In genomic region chr9:129464972-129465833, GRCh38 we compare ENCODE assay signal across 13 cellular contexts.
DNase-seq lines count a peak whose midpoint lies in the region; ATAC-seq and TF ChIP-seq lines count a peak whose summit lies in the region.
"Had no signal": no experiment of that assay in that cellular context is flagged by ENCODE, and none has a peak within 500 bp of the region (broad histone marks: within the 10 kb centered on the region; RNA-seq: fewer than 3 reads in every experiment).

No MANE protein-coding gene starts in this region.

- H3K27me3 ChIP-seq in AG04450 (ENCODE audit: control insufficient read depth, insufficient read depth, low read length), result no peaks in the 10 kb centered on the region
- H3K27me3 ChIP-seq in IMR-90 (ENCODE audit: control insufficient read depth, insufficient read depth, low read length), result no peaks in the 10 kb centered on the region
- no peaks in the 10 kb centered on the region for H3K27me3 ChIP-seq in breast epithelium
- no peaks in the 10 kb centered on the region for H3K27me3 ChIP-seq in CD8-positive, alpha-beta T cell (ENCODE audit: insufficient read depth, low read length)
- peaks cover 18% of the 10 kb centered on the region for H3K27me3 ChIP-seq in GM23338 (ENCODE audit: insufficient read depth)

- intact Hi-C loops in IMR-90 (cut with micrococcal nuclease), result no loop called here
- intact Hi-C loops in breast epithelium (cut with DNase I; ENCODE audit: low total_unique reads), result loop anchor here (10.0 kb wide), 1 partner anchor 130 kb away; no protein-coding TSS in a partner anchor
- intact Hi-C loops in CD8-positive, alpha-beta T cell (cut with DNase I, micrococcal nuclease), result loop anchor here in 1 of 2 experiments (5.0 kb wide), 1 partner anchor 87 kb away; no protein-coding TSS in a partner anchor

- H2AFZ ChIP-seq in IMR-90 (replicated peaks; ENCODE audit: low read length, poor library complexity) (peak overlapping the region; percentile 82), GM23338 (no peak overlapping the region)

- H4K8ac ChIP-seq in IMR-90 (ENCODE audit: low read depth in 2 of 2, low read length in 2 of 2), result peak overlapping the region; percentile 31 to 72; a peak in 2 of 4 replicates

- no peak overlapping the region for H3K23ac ChIP-seq in IMR-90 (ENCODE audit: low read depth, low read length)

- peak overlapping the region; percentile 22; the same call in 1 of the 2 replicates for H2BK20ac ChIP-seq in IMR-90 (ENCODE audit: low read depth, low read length)

- dilution Hi-C loops in IMR-90 (cut with HindIII; ENCODE audit: low sequenced_read_pairs, unreplicated experiment), result no loop called here

- no peaks in the 10 kb centered on the region for H3K9me2 ChIP-seq in GM23338 (ENCODE audit: insufficient read depth)

- H3K4me2 ChIP-seq in IMR-90 (ENCODE audit: low read depth, low read length), result no peak overlapping the region
- no peak overlapping the region for H3K4me2 ChIP-seq in GM23338

- H3K79me2 ChIP-seq in GM23338 (replicated peaks; ENCODE audit: insufficient read depth), result no peaks in the 10 kb centered on the region

- 30% methylated on average over 10 of the region's 22 CpGs; no CpG with 5 or more reads in 1 of the 2 experiments for WGBS in IMR-90 (ENCODE audit: extremely low coverage in 2 of 2, insufficient read length in 1 of 2), 2 experiments

- CTCF ChIA-PET in AG04450 (lab: Charles Lee), result interaction anchor here (1.3 kb wide), 1 partner anchor 291 kb away, joined by 3 read pairs; no protein-coding TSS in a partner anchor
- CTCF ChIA-PET in IMR-90 (lab: Yijun Ruan, JAX), result no interaction called here
- CTCF ChIA-PET in CD8-positive, alpha-beta T cell (lab: Charles Lee), result no interaction called here

- no peak overlapping the region for H3K27ac Mint-ChIP-seq in CD8-positive, alpha-beta T cell
- H3K27ac Mint-ChIP-seq in GM23338, result no peak overlapping the region

- H3K4me1 Mint-ChIP-seq in CD8-positive, alpha-beta T cell (ENCODE audit: low read depth), result peaks cover 4% of the 10 kb centered on the region
- peaks cover 35% of the 10 kb centered on the region for H3K4me1 Mint-ChIP-seq in GM23338

- ATAC-seq in IMR-90 (ENCODE audit: low read depth), result no peak
- no peak for ATAC-seq in HG03460 (IDR thresholded peaks at IDR 0.05; ENCODE audit: unreplicated experiment)
- no peak for ATAC-seq in CD8-positive, alpha-beta T cell
- no peak for ATAC-seq in GM23338
- ATAC-seq in HG02870 (IDR thresholded peaks at IDR 0.05; ENCODE audit: unreplicated experiment), result no peak

- H4K5ac ChIP-seq in IMR-90 (ENCODE audit: low read depth, low read length), result peak overlapping the region; percentile 20

- no peak for DNase-seq in AG04450 (ENCODE audit: low read depth, low spot score)
- peak; percentile 60 for DNase-seq in IMR-90
- DNase-seq in breast epithelium (ENCODE audit: low spot score in 2 of 2), result no peak
- peak; percentile 52 for DNase-seq in myocyte (ENCODE audit: low read depth)
- DNase-seq in CD8-positive, alpha-beta T cell, result no peak
- no peak for DNase-seq in GM23338 (ENCODE audit: low spot score)
- DNase-seq: CD4-positive, CD25-positive, alpha-beta regulatory T cell; NCI-H748 treated with DMSO at 0.1 percent for 48 hours; stimulated activated CD4-positive, alpha-beta T cell treated with anti-CD3 and anti-CD28 coated beads, Interleukin-15, amount 100 ng/mL, for 24 hours; stimulated activated naive CD4-positive, alpha-beta T cell; T-helper 9 cell had no signal

- H3K36me3 Mint-ChIP-seq in CD8-positive, alpha-beta T cell, result no peaks in the 10 kb centered on the region
- H3K36me3 Mint-ChIP-seq in GM23338 (ENCODE audit: low read depth), result no peaks in the 10 kb centered on the region
- H3K36me3 Mint-ChIP-seq: CD4-positive, CD25-positive, alpha-beta regulatory T cell had no signal

- H2AK5ac ChIP-seq in IMR-90 (ENCODE audit: low read depth, low read length), result peak overlapping the region; percentile 76

- no peak for TF ChIP-seq RAD21 in IMR-90 (IDR thresholded peaks at IDR 0.05; ENCODE audit: low read length)

- no TSS peak for BruUV-seq in IMR-90 (replicated peaks; lab: Mats Ljungman, UMichigan)

- H3K36me3 ChIP-seq in IMR-90 (ENCODE audit: control insufficient read depth, insufficient read depth, low read length), result no peaks in the 10 kb centered on the region
- H3K36me3 ChIP-seq in breast epithelium, result no peaks in the 10 kb centered on the region
- H3K36me3 ChIP-seq in CD8-positive, alpha-beta T cell (ENCODE audit: insufficient read depth, low read length), result no peaks in the 10 kb centered on the region
- H3K36me3 ChIP-seq in GM23338 (ENCODE audit: insufficient read depth), result no peaks in the 10 kb centered on the region; the same call in 1 of the 2 replicates

- H4K91ac ChIP-seq in IMR-90 (ENCODE audit: insufficient read depth, low read depth, low read length), result peak overlapping the region; percentile 8

- no peak overlapping the region for H3K4me3 ChIP-seq in AG04450 (ENCODE audit: low read depth, low read length)
- no peak overlapping the region for H3K4me3 ChIP-seq in IMR-90 (ENCODE audit: insufficient read depth, low read depth, low read length)
- peak overlapping the region in 1 of 3 donors; percentile 3 for H3K4me3 ChIP-seq in breast epithelium
- no peak overlapping the region for H3K4me3 ChIP-seq in CD8-positive, alpha-beta T cell (ENCODE audit: low read depth, low read length)
- H3K4me3 ChIP-seq in GM23338, result no peak overlapping the region

- H3K9me3 ChIP-seq in AG04450 (ENCODE audit: control insufficient read depth, insufficient read depth, low read length) (no peaks in the 10 kb centered on the region; the same call in 1 of the 2 replicates), IMR-90 (ENCODE audit: control insufficient read depth, insufficient read depth, low read length) (no peaks in the 10 kb centered on the region), breast epithelium (no peaks in the 10 kb centered on the region)
- H3K9me3 ChIP-seq in CD8-positive, alpha-beta T cell (ENCODE audit: low read length), result no peaks in the 10 kb centered on the region

- no peaks in the 10 kb centered on the region for H3K9me3 Mint-ChIP-seq in CD8-positive, alpha-beta T cell
- no peaks in the 10 kb centered on the region for H3K9me3 Mint-ChIP-seq in GM23338

- 0 out of 2 replicates have a peak overlapping the region, but pooled peaks have one; percentile 3 for H3K18ac ChIP-seq in IMR-90 (ENCODE audit: low read depth, low read length)

- POLR2A ChIA-PET in AG04450 (lab: Yijun Ruan, JAX) (interaction anchor here (0.5 to 1.1 kb wide), 3 partner anchors 17 to 323 kb away, joined by 3 read pairs; no protein-coding TSS in a partner anchor), IMR-90 (lab: Charles Lee; ENCODE audit: unreplicated experiment) (no interaction called here)
- POLR2A ChIA-PET in CD8-positive, alpha-beta T cell (lab: Charles Lee), result interaction anchor here (1.6 kb wide), 1 partner anchor 31 kb away, joined by 4 read pairs; no protein-coding TSS in a partner anchor

- peak overlapping the region; percentile 88 for H2AK9ac ChIP-seq in IMR-90 (replicated peaks; ENCODE audit: low read depth, low read length, poor library complexity)

- no peaks in the 10 kb centered on the region; the same call in 1 of the 2 replicates for H3F3A ChIP-seq in GM23338 (replicated peaks; ENCODE audit: low read depth)

- peaks cover 6% of the 10 kb centered on the region for H3K9me1 ChIP-seq in IMR-90 (ENCODE audit: insufficient read depth, low read length)

- no peak overlapping the region for H3K9ac ChIP-seq in IMR-90 (ENCODE audit: low read depth, low read length)

- H2BK120ac ChIP-seq in IMR-90 (ENCODE audit: low read depth, low read length), result peak overlapping the region; percentile 58

- H3K4me1 ChIP-seq in IMR-90 (ENCODE audit: control insufficient read depth, insufficient read depth, low read length) (peaks cover 21% of the 10 kb centered on the region), breast epithelium (peaks cover 18 to 21% of the 10 kb centered on the region in 2 donors), GM23338 (ENCODE audit: insufficient read depth) (peaks cover 13% of the 10 kb centered on the region)
- peaks cover 10% of the 10 kb centered on the region for H3K4me1 ChIP-seq in CD8-positive, alpha-beta T cell (ENCODE audit: insufficient read depth, low read length)

- no peak for TF ChIP-seq POLR2A in IMR-90 (IDR thresholded peaks at IDR 0.05; ENCODE audit: low read depth, low read length)
- TF ChIP-seq POLR2A in breast epithelium (IDR thresholded peaks at IDR 0.05), result no peak

- peaks cover 3 to 9% of the 10 kb centered on the region in 2 experiments; a peak in 2 of 4 replicates for H3K79me1 ChIP-seq in IMR-90 (ENCODE audit: low read depth in 1 of 2, low read length in 2 of 2)

- H3K4me3 Mint-ChIP-seq in CD8-positive, alpha-beta T cell, result no peak overlapping the region
- H3K4me3 Mint-ChIP-seq in GM23338, result no peak overlapping the region
- H3K4me3 Mint-ChIP-seq: CD4-positive, CD25-positive, alpha-beta regulatory T cell had no signal

- H3K27me3 Mint-ChIP-seq in CD8-positive, alpha-beta T cell (ENCODE audit: low read depth), result no peaks in the 10 kb centered on the region
- H3K27me3 Mint-ChIP-seq in GM23338 (ENCODE audit: insufficient read depth, low read depth, poor library complexity), result peaks cover 27% of the 10 kb centered on the region
- H3K27me3 Mint-ChIP-seq: CD4-positive, CD25-positive, alpha-beta regulatory T cell had no signal

- H3K27ac ChIP-seq in AG04450 (ENCODE audit: low read depth, low read length) (peak overlapping the region; percentile 31), IMR-90 (ENCODE audit: insufficient read depth, low read length) (no peak overlapping the region), breast epithelium (peak overlapping the region; percentile 64 to 82), GM23338 (ENCODE audit: low read depth) (no peak overlapping the region)
- no peak overlapping the region for H3K27ac ChIP-seq in CD8-positive, alpha-beta T cell (ENCODE audit: low read depth, low read length)

- H2BK15ac ChIP-seq in IMR-90 (ENCODE audit: low read depth, low read length), result no peak overlapping the region

- H2BK5ac ChIP-seq in IMR-90 (ENCODE audit: low read depth, low read length, poor library complexity, severe bottlenecking), result no peak overlapping the region

- peak overlapping the region; percentile 40 for H3K4ac ChIP-seq in IMR-90 (ENCODE audit: low read depth, low read length)

- TF ChIP-seq CTCF in AG04450 (IDR thresholded peaks at IDR 0.05; ENCODE audit: low read depth, low read length), result no peak
- no peak for TF ChIP-seq CTCF in IMR-90 (conservative IDR thresholded peaks at IDR 0.05; ENCODE audit: low read depth, low read length)
- TF ChIP-seq CTCF in breast epithelium (IDR thresholded peaks at IDR 0.05), result no peak
- TF ChIP-seq CTCF in CD8-positive, alpha-beta T cell (IDR thresholded peaks at IDR 0.05), result no peak
- no peak for TF ChIP-seq CTCF in GM23338 (conservative IDR thresholded peaks at IDR 0.05; ENCODE audit: low read depth in 2 of 2)

- peak overlapping the region; percentile 23; the same call in 1 of the 2 replicates for H3K14ac ChIP-seq in IMR-90 (replicated peaks; ENCODE audit: low read depth, low read length)

- no peak overlapping the region for H3K56ac ChIP-seq in IMR-90 (ENCODE audit: extremely low read depth, insufficient read depth, low read length)

- in situ Hi-C loops in IMR-90 (cut with MboI; ENCODE audit: low sequenced_read_pairs), result no loop called here

- H4K20me1 ChIP-seq in IMR-90 (ENCODE audit: insufficient read depth, low read length) (no peaks in the 10 kb centered on the region), GM23338 (replicated peaks; ENCODE audit: insufficient read depth) (no peaks in the 10 kb centered on the region)

TF ChIP-seq in GM23338, 12 proteins besides CTCF, POLR2A, EP300 and RAD21 (continues in another document):
- no peak for TF ChIP-seq NANOG (IDR thresholded peaks at IDR 0.05; ENCODE audit: borderline replicate concordance)

Comparison
In these comparisons a context has a peak if more than half of its experiments do, and no peak if none do; other contexts are left out.
1. DNase-seq: peak in IMR-90 (single experiment) and myocyte (single experiment); none in AG04450 (single experiment), breast epithelium (0 of 2), CD8-positive, alpha-beta T cell (0 of 7) and GM23338 (single experiment).
2. H3K27ac ChIP-seq: peak in AG04450 (single experiment) and breast epithelium (2 of 2); none in IMR-90 (single experiment), CD8-positive, alpha-beta T cell (single experiment) and GM23338 (single experiment).